Comparison of ENCODE assay signal across 8 cellular contexts in the genomic region with DNA sequence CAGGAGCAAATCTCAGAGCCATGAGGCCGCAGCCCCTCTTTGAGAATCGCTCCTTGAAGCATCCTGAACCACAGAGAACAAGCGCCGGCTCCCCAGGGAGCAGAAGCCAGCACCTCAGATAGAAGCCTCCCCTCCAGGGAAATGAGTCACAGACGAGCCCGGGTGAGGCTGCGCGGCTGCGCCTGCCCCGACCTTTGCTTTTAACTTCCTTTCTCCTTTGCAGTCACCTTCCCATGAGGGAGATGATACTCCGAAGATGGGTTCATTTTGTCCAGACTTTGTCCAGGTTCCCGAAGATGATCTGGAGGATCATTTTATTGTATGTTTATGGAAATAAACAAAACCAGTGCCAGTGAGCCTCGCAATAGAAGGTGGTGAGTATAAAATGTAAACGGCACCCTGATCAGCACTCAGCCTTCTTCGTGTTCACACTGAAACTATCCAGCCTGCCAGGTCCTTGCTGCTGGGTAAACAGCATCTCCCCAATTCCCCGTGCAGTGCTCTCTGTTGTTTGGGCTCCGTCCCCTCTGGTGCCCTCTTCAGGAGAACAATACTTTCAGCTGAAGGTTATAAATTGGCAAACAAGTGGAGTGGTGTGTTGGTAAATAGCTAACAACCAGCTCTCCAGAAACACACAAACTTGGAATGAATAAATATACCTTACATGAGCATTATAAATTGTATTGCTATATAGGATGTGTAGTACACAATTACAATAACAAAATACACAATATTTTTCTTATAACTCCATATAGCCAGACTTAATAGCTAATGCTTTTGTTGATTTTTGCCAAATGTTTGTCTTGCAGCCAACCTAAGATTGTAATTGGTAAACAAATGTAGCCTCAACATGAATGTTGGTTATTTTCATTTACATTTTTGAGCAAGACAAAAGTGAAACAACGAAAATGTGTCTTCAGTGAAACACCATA. TPM values are rescaled to one million over a fixed set of nuclear protein-coding genes. Genes with fewer than 3 reads are reported as not detected.
DNase-seq lines count a peak whose midpoint lies in the region; ATAC-seq and TF ChIP-seq lines count a peak whose summit lies in the region.

No MANE protein-coding gene starts in this region.

- peaks cover 0 to 2% (median 0%) of the 10 kb centered on the region in 5 experiments for H3K9me3 Mint-ChIP-seq in brain

- no peaks in the 10 kb centered on the region for H3K36me3 Mint-ChIP-seq in brain

- H3K9me3 ChIP-seq in iPS-18c (ENCODE audit: control insufficient read depth, insufficient read depth, low read length): no peaks in the 10 kb centered on the region

- intact Hi-C loops in Right ventricle myocardium inferior (cut with DNase I) (loop anchor here (5.0 kb wide), 1 partner anchor 296 kb away; no protein-coding TSS in a partner anchor), cardiac septum (cut with DNase I) (loop anchor here (2.0 kb wide), 1 partner anchor 298 kb away; no protein-coding TSS in a partner anchor)

- peaks cover 29% of the 10 kb centered on the region for H3K4me1 Mint-ChIP-seq in brain

- peak overlapping the region in 4 of 5 experiments; percentile 58 to 85 (median 76) for H3K27ac Mint-ChIP-seq in brain

- TF ChIP-seq CTCF in brain (conservative IDR thresholded peaks at IDR 0.05): peak; percentile 47 to 70

- peak overlapping the region; percentile 25 to 80 (median 70) for H3K4me3 Mint-ChIP-seq in brain

- peak overlapping the region; percentile 37 for H3K4me3 ChIP-seq in iPS-18c (ENCODE audit: insufficient read depth, low read depth, low read length)

- ATAC-seq in Right ventricle myocardium inferior: peak; percentile 65
- peak; percentile 73 for ATAC-seq in HG02763 (IDR thresholded peaks at IDR 0.05; ENCODE audit: unreplicated experiment)

- H3K27me3 Mint-ChIP-seq in brain: no peaks in the 10 kb centered on the region

- DNase-seq in Right ventricle myocardium inferior (ENCODE audit: missing footprints) (no peak), cardiac septum (ENCODE audit: low spot score) (no peak), NCI-H1105 (lab: John Stamatoyannopoulos, UW) (peak; percentile 88), T-helper 1 cell (peak in 3 of 5 donors; percentile 21 to 78 (median 35)), smooth muscle cell of the brain vasculature (ENCODE audit: low read depth, low spot score) (peak; percentile 65)

RNA-seq across cellular contexts. Expression of a gene that starts 41.4 kb away (rescaled TPM):
- total RNA-seq in Right ventricle myocardium inferior (10.1 TPM), cardiac septum (10.6 TPM)
- polyA plus RNA-seq in brain (ENCODE audit: insufficient read depth, low read depth, low replicate concordance): 27.3 TPM

Comparison
In these comparisons a context has a peak if more than half of its experiments do, and no peak if none do; other contexts are left out.
1. DNase-seq: peak in NCI-H1105 (single experiment), T-helper 1 cell (3 of 5) and smooth muscle cell of the brain vasculature (single experiment); none in Right ventricle myocardium inferior (single experiment) and cardiac septum (single experiment).